ENCODE assay signal across 1 cellular context in genomic region chr16:56910654-56911539, GRCh38.
TF ChIP-seq lines count a peak whose summit lies in the region.

No MANE protein-coding gene starts in this region.

TF ChIP-seq in GM23338, 12 proteins besides CTCF, POLR2A, EP300 and RAD21:
- TF ChIP-seq, protein P1, sequence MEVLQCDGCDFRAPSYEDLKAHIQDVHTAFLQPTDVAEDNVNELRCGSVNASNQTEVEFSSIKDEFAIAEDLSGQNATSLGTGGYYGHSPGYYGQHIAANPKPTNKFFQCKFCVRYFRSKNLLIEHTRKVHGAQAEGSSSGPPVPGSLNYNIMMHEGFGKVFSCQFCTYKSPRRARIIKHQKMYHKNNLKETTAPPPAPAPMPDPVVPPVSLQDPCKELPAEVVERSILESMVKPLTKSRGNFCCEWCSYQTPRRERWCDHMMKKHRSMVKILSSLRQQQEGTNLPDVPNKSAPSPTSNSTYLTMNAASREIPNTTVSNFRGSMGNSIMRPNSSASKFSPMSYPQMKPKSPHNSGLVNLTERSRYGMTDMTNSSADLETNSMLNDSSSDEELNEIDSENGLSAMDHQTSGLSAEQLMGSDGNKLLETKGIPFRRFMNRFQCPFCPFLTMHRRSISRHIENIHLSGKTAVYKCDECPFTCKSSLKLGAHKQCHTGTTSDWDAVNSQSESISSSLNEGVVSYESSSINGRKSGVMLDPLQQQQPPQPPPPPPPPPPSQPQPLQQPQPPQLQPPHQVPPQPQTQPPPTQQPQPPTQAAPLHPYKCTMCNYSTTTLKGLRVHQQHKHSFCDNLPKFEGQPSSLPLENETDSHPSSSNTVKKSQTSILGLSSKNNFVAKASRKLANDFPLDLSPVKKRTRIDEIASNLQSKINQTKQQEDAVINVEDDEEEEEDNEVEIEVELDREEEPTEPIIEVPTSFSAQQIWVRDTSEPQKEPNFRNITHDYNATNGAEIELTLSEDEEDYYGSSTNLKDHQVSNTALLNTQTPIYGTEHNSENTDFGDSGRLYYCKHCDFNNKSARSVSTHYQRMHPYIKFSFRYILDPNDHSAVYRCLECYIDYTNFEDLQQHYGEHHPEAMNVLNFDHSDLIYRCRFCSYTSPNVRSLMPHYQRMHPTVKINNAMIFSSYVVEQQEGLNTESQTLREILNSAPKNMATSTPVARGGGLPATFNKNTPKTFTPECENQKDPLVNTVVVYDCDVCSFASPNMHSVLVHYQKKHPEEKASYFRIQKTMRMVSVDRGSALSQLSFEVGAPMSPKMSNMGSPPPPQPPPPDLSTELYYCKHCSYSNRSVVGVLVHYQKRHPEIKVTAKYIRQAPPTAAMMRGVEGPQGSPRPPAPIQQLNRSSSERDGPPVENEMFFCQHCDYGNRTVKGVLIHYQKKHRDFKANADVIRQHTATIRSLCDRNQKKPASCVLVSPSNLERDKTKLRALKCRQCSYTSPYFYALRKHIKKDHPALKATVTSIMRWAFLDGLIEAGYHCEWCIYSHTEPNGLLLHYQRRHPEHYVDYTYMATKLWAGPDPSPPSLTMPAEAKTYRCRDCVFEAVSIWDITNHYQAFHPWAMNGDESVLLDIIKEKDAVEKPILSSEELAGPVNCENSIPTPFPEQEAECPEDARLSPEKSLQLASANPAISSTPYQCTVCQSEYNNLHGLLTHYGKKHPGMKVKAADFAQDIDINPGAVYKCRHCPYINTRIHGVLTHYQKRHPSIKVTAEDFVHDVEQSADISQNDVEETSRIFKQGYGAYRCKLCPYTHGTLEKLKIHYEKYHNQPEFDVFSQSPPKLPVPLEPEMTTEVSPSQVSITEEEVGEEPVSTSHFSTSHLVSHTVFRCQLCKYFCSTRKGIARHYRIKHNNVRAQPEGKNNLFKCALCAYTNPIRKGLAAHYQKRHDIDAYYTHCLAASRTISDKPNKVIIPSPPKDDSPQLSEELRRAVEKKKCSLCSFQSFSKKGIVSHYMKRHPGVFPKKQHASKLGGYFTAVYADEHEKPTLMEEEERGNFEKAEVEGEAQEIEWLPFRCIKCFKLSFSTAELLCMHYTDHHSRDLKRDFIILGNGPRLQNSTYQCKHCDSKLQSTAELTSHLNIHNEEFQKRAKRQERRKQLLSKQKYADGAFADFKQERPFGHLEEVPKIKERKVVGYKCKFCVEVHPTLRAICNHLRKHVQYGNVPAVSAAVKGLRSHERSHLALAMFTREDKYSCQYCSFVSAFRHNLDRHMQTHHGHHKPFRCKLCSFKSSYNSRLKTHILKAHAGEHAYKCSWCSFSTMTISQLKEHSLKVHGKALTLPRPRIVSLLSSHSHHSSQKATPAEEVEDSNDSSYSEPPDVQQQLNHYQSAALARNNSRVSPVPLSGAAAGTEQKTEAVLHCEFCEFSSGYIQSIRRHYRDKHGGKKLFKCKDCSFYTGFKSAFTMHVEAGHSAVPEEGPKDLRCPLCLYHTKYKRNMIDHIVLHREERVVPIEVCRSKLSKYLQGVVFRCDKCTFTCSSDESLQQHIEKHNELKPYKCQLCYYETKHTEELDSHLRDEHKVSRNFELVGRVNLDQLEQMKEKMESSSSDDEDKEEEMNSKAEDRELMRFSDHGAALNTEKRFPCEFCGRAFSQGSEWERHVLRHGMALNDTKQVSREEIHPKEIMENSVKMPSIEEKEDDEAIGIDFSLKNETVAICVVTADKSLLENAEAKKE (CRISPR knock-in tag; IDR thresholded peaks at IDR 0.05), result no peak
